In genomic region chr12:19739195-19739776, GRCh38 we compare ENCODE assay signal across 7 cellular contexts.
DNase-seq lines count a peak whose midpoint lies in the region; ATAC-seq and TF ChIP-seq lines count a peak whose summit lies in the region.

No MANE protein-coding gene starts in this region.

- no peaks in the 10 kb centered on the region for H3K79me2 ChIP-seq in DND-41 (ENCODE audit: insufficient read depth, low read length)
- H3K79me2 ChIP-seq in mammary epithelial cell (ENCODE audit: insufficient read depth, low read length): no peaks in the 10 kb centered on the region

- H3K4me2 ChIP-seq in DND-41 (ENCODE audit: insufficient read depth, low read length): no peak overlapping the region
- no peak overlapping the region for H3K4me2 ChIP-seq in mammary epithelial cell (ENCODE audit: insufficient read depth, low read depth, low read length)

- 51% methylated on average over 3 of the region's 3 CpGs for WGBS in mammary epithelial cell (ENCODE audit: low coverage, missing lambda C conversion rate)
- WGBS in transverse colon (ENCODE audit: low coverage in 1 of 2), 2 donors: 53 to 60% methylated on average over 3 of the region's 3 CpGs

- H2AFZ ChIP-seq in DND-41 (ENCODE audit: low read depth, low read length) (no peak overlapping the region), mammary epithelial cell (ENCODE audit: low read depth, low read length) (no peak overlapping the region)

- in situ Hi-C loops in mammary epithelial cell (cut with MboI; ENCODE audit: low sequenced_read_pairs in 2 of 2): no loop called here
- in situ Hi-C loops in transverse colon (cut with MboI; ENCODE audit: low pct_ligation_motif_present in 1 of 4, low pct_unique_long_range_greater_than_20kb in 1 of 4, low sequenced_read_pairs in 3 of 4): no loop called here

- ATAC-seq in DND-41 (ENCODE audit: insufficient read depth, low read depth) (no peak), GM21447 (IDR thresholded peaks at IDR 0.05; ENCODE audit: unreplicated experiment) (no peak)

- H3K9me3 ChIP-seq in DND-41 (ENCODE audit: insufficient read depth, low read length, severe bottlenecking) (no peaks in the 10 kb centered on the region), mammary epithelial cell (replicated peaks; ENCODE audit: insufficient read depth, low read length) (no peaks in the 10 kb centered on the region), transverse colon (no peaks in the 10 kb centered on the region)

- dilution Hi-C loops in mammary epithelial cell (cut with HindIII; ENCODE audit: low sequenced_read_pairs): no loop called here

- BruUV-seq in mammary epithelial cell (replicated peaks; lab: Mats Ljungman, UMichigan): no TSS peak

- H3K9ac ChIP-seq in DND-41 (ENCODE audit: low read depth, low read length) (no peak overlapping the region), mammary epithelial cell (ENCODE audit: insufficient read depth, low read length) (no peak overlapping the region)

- TF ChIP-seq CTCF in DND-41 (IDR thresholded peaks at IDR 0.05; ENCODE audit: borderline replicate concordance, extremely low read depth, low read length, poor library complexity, severe bottlenecking): peak; percentile 68
- TF ChIP-seq CTCF in HFF-Myc (IDR thresholded peaks at IDR 0.05; ENCODE audit: low read depth, low read length, missing control alignments): peak; percentile 42
- peak; percentile 29 to 63 for TF ChIP-seq CTCF in mammary epithelial cell (conservative IDR thresholded peaks at IDR 0.05 in 1 of 2, IDR thresholded peaks at IDR 0.05 in 1 of 2; ENCODE audit: extremely low read depth in 1 of 2, insufficient read depth in 1 of 2, low read depth in 1 of 2, low read length in 2 of 2)
- TF ChIP-seq CTCF in transverse colon (IDR thresholded peaks at IDR 0.05): peak; percentile 44 to 56 (median 54)

- intact Hi-C loops in mammary epithelial cell (cut with micrococcal nuclease): loop anchor here (5.0 kb wide), 1 partner anchor 863 kb away; no protein-coding TSS in a partner anchor
- intact Hi-C loops in transverse colon (cut with DNase I; ENCODE audit: low total_unique reads): loop anchor here (5.0 kb wide), 1 partner anchor 1058 kb away; no protein-coding TSS in a partner anchor

- peak; percentile 29 for DNase-seq in DND-41
- DNase-seq in HFF-Myc (ENCODE audit: extremely low read depth, low read depth): peak; percentile 32
- peak; percentile 76 for DNase-seq in NCI-H82 (lab: John Stamatoyannopoulos, UW)
- peak; percentile 33 for DNase-seq in mammary epithelial cell
- DNase-seq in kidney glomerular epithelial cell (lab: John Stamatoyannopoulos, UW): peak; percentile 59
- DNase-seq in transverse colon: peak; percentile 16

- H3K36me3 ChIP-seq in DND-41 (ENCODE audit: insufficient read depth, low read length) (no peaks in the 10 kb centered on the region), mammary epithelial cell (ENCODE audit: insufficient read depth, low read length) (no peaks in the 10 kb centered on the region), transverse colon (no peaks in the 10 kb centered on the region)

- no peaks in the 10 kb centered on the region for H4K20me1 ChIP-seq in DND-41 (ENCODE audit: insufficient read depth, low read length)
- no peaks in the 10 kb centered on the region for H4K20me1 ChIP-seq in mammary epithelial cell (ENCODE audit: insufficient read depth, low read length)

- no peak for TF ChIP-seq EP300 in transverse colon (IDR thresholded peaks at IDR 0.05; ENCODE audit: low read depth)

- H3K4me3 ChIP-seq in DND-41 (ENCODE audit: low read depth in 1 of 2, low read length in 2 of 2) (no peak overlapping the region), HFF-Myc (replicated peaks; ENCODE audit: low read depth, low read length) (no peak overlapping the region), mammary epithelial cell (replicated peaks in 1 of 3; ENCODE audit: insufficient read depth in 1 of 3, low read depth in 2 of 3, low read length in 3 of 3) (no peak overlapping the region), transverse colon (no peak overlapping the region)

- CTCF ChIA-PET in mammary epithelial cell (lab: Charles Lee; ENCODE audit: low non-redundant PET): interaction anchor here (0.6 kb wide), 1 partner anchor 18 kb away, joined by 4 read pairs; no protein-coding TSS in a partner anchor

- H3K4me1 ChIP-seq in DND-41 (ENCODE audit: insufficient read depth, low read length) (no peaks in the 10 kb centered on the region), mammary epithelial cell (ENCODE audit: insufficient read depth, low read length) (no peaks in the 10 kb centered on the region), transverse colon (peaks cover 0 to 5% (median 2%) of the 10 kb centered on the region in 4 donors)

- H3K27me3 ChIP-seq in DND-41 (ENCODE audit: insufficient read depth, low read length, poor library complexity) (peaks cover 13% of the 10 kb centered on the region), mammary epithelial cell (ENCODE audit: insufficient read depth, low read length) (peaks cover 2% of the 10 kb centered on the region), transverse colon (no peaks in the 10 kb centered on the region)

- TF ChIP-seq POLR2A in transverse colon (IDR thresholded peaks at IDR 0.05): no peak

- H3K27ac ChIP-seq in DND-41 (ENCODE audit: low read length): no peak overlapping the region
- no peak overlapping the region for H3K27ac ChIP-seq in mammary epithelial cell (ENCODE audit: insufficient read depth, low read depth, low read length)
- H3K27ac ChIP-seq in transverse colon: no peak overlapping the region

Comparison
In these comparisons a context has a peak if more than half of its experiments do, and no peak if none do; other contexts are left out.
1. DNase-seq: peak in every context shown above with its lines; median percentile 76 in NCI-H82; 59 in kidney glomerular epithelial cell; 33 in mammary epithelial cell; 32 in HFF-Myc; 29 in DND-41; 16 in transverse colon.